1 cellular context compared by ENCODE assay signal in genomic region chr1:30927448-30927847, GRCh38.
TF ChIP-seq lines count a peak whose summit lies in the region.

No MANE protein-coding gene starts in this region.

TF ChIP-seq in K562, 482 proteins besides CTCF, POLR2A, EP300 and RAD21 (continued from another document):
- TF ChIP-seq ZNF407 (IDR thresholded peaks at IDR 0.05; ENCODE audit: low read depth) (no peak), SMAD1 (IDR thresholded peaks at IDR 0.05; ENCODE audit: low read depth, low read length, partially characterized antibody) (no peak)
